22 cellular contexts compared by ENCODE assay signal in genomic region chr3:165939141-165939540, GRCh38.
DNase-seq lines count a peak whose midpoint lies in the region; ATAC-seq, FAIRE-seq and TF ChIP-seq lines count a peak whose summit lies in the region.
"Had no signal": no experiment of that assay in that cellular context is flagged by ENCODE, and none has a peak within 500 bp of the region (broad histone marks: within the 10 kb centered on the region; RNA-seq: fewer than 3 reads in every experiment).

No MANE protein-coding gene starts in this region.

- CTCF ChIA-PET in A673 (lab: Charles Lee): interaction anchor here (0.6 kb wide), 1 partner anchor 842 kb away, joined by 7 read pairs; no protein-coding TSS in a partner anchor
- CTCF ChIA-PET in activated CD8-positive, alpha-beta memory T cell treated with anti-CD3 and anti-CD28 coated beads, Interleukin-2, amount 10 ng/mL, durations not matched to agents 7 days and 5 days (lab: Charles Lee): no interaction called here

- H2AFZ ChIP-seq in SU-DHL-6 (ENCODE audit: low read depth, low read length, severe bottlenecking): peak overlapping the region; percentile 85
- H2AFZ ChIP-seq: GM23248 had no signal

- no peaks in the 10 kb centered on the region for H3K4me1 ChIP-seq in A673 (ENCODE audit: insufficient read depth, low read length, poor library complexity, severe bottlenecking)
- H3K4me1 ChIP-seq: A549, Caco-2 had no signal

- no peaks in the 10 kb centered on the region for H3K4me1 Mint-ChIP-seq in activated CD8-positive, alpha-beta memory T cell treated with anti-CD3 and anti-CD28 coated beads, Interleukin-2, amount 10 ng/mL, durations not matched to agents 7 days and 5 days
- H3K4me1 Mint-ChIP-seq: CD4-positive, alpha-beta memory T cell had no signal

- H3K36me3 ChIP-seq in A673 (ENCODE audit: insufficient read depth, low read length, poor library complexity, severe bottlenecking) (no peaks in the 10 kb centered on the region), SU-DHL-6 (ENCODE audit: low read length) (no peaks in the 10 kb centered on the region)

- no peak overlapping the region for H3K4me2 ChIP-seq in SU-DHL-6 (ENCODE audit: low read depth, low read length, poor library complexity, severe bottlenecking)
- H3K4me2 ChIP-seq: A549 had no signal

- H3K27ac Mint-ChIP-seq in activated CD8-positive, alpha-beta memory T cell treated with anti-CD3 and anti-CD28 coated beads, Interleukin-2, amount 10 ng/mL, durations not matched to agents 7 days and 5 days: no peak overlapping the region
- H3K27ac Mint-ChIP-seq: CD4-positive, alpha-beta memory T cell had no signal

- no peaks in the 10 kb centered on the region for H4K20me1 ChIP-seq in SU-DHL-6 (ENCODE audit: low read depth, low read length)

- peaks cover 2% of the 10 kb centered on the region for H3K9me3 Mint-ChIP-seq in activated CD8-positive, alpha-beta memory T cell treated with anti-CD3 and anti-CD28 coated beads, Interleukin-2, amount 10 ng/mL, durations not matched to agents 7 days and 5 days (ENCODE audit: low read depth)

- no peak overlapping the region for H3K4me3 Mint-ChIP-seq in activated CD8-positive, alpha-beta memory T cell treated with anti-CD3 and anti-CD28 coated beads, Interleukin-2, amount 10 ng/mL, durations not matched to agents 7 days and 5 days
- H3K4me3 Mint-ChIP-seq: CD4-positive, alpha-beta memory T cell had no signal

- intact Hi-C loops in A673 (cut with micrococcal nuclease; ENCODE audit: unreplicated experiment): no loop called here

- H3K9me2 ChIP-seq in SU-DHL-6 (replicated peaks; ENCODE audit: insufficient read depth, low read length): no peaks in the 10 kb centered on the region

- DNase-seq in A673 (ENCODE audit: low spot score) (peak; percentile 5), D721Med (ENCODE audit: insufficient read length, low spot score) (no peak), NCI-H82 treated with DMSO at 0.1 percent for 48 hours (lab: John Stamatoyannopoulos, UW; ENCODE audit: unreplicated experiment) (peak; percentile 45), NCI-H1092 (lab: John Stamatoyannopoulos, UW) (no peak), COR-L47 (lab: John Stamatoyannopoulos, UW) (no peak)
- DNase-seq in activated CD8-positive, alpha-beta memory T cell treated with anti-CD3 and anti-CD28 coated beads, Interleukin-2, amount 10 ng/mL, durations not matched to agents 7 days and 5 days: no peak
- DNase-seq: 8988T; C1 segment of cervical spinal cord; Caco-2; CD4-positive, alpha-beta memory T cell; DMS53; DMS79 treated with DMSO at 0.1 percent for 48 hours; GF-D8; GM23248; H7; HCEC 1CT had no signal

- ATAC-seq in GM21423 (IDR thresholded peaks at IDR 0.05; ENCODE audit: unreplicated experiment): no peak
- ATAC-seq in activated CD8-positive, alpha-beta memory T cell treated with anti-CD3 and anti-CD28 coated beads, Interleukin-2, amount 10 ng/mL, durations not matched to agents 7 days and 5 days: no peak
- ATAC-seq: A549 had no signal

- peak; percentile 78 for FAIRE-seq in D721Med (lab: Jason Lieb, UNC)
- FAIRE-seq: A549, GM12891, GM18507, H1 had no signal

- no TSS peak for BruUV-seq in A673 (replicated peaks; lab: Mats Ljungman, UMichigan)

- no peak for TF ChIP-seq CTCF in A673 (conservative IDR thresholded peaks at IDR 0.05; ENCODE audit: low read depth, low read length)
- TF ChIP-seq CTCF in D721Med (IDR thresholded peaks at IDR 0.05; ENCODE audit: insufficient read depth, missing control alignments): no peak
- TF ChIP-seq CTCF in SU-DHL-6 (IDR thresholded peaks at IDR 0.05; ENCODE audit: insufficient read depth, low read length, poor library complexity, severe bottlenecking): no peak

- H3K9me3 ChIP-seq in A673 (ENCODE audit: low read depth, low read length, poor library complexity, severe bottlenecking): no peaks in the 10 kb centered on the region
- no peaks in the 10 kb centered on the region for H3K9me3 ChIP-seq in SU-DHL-6 (ENCODE audit: insufficient read depth, low read length)
- H3K9me3 ChIP-seq: A549, Caco-2 had no signal

- H3K4me3 ChIP-seq in A673 (ENCODE audit: low read depth, low read length, poor library complexity, severe bottlenecking) (no peak overlapping the region), SU-DHL-6 (ENCODE audit: insufficient read depth, low read length, poor library complexity, severe bottlenecking) (no peak overlapping the region)
- H3K4me3 ChIP-seq: A549, GM23248 had no signal

- H3K27me3 ChIP-seq in A673 (replicated peaks; ENCODE audit: insufficient read depth, low read depth, low read length, poor library complexity): no peaks in the 10 kb centered on the region
- H3K27me3 ChIP-seq in SU-DHL-6 (ENCODE audit: low read length): no peaks in the 10 kb centered on the region

- no peaks in the 10 kb centered on the region for H3F3A ChIP-seq in SU-DHL-6 (ENCODE audit: insufficient read depth)

- no peaks in the 10 kb centered on the region for H3K27me3 Mint-ChIP-seq in activated CD8-positive, alpha-beta memory T cell treated with anti-CD3 and anti-CD28 coated beads, Interleukin-2, amount 10 ng/mL, durations not matched to agents 7 days and 5 days
- H3K27me3 Mint-ChIP-seq: CD4-positive, alpha-beta memory T cell had no signal

- no peak overlapping the region for H3K9ac ChIP-seq in SU-DHL-6 (ENCODE audit: low read length)
- H3K9ac ChIP-seq: GM23248 had no signal

- no peaks in the 10 kb centered on the region for H3K79me2 ChIP-seq in SU-DHL-6 (ENCODE audit: insufficient read depth, low read length)

- no peaks in the 10 kb centered on the region for H3K36me3 Mint-ChIP-seq in activated CD8-positive, alpha-beta memory T cell treated with anti-CD3 and anti-CD28 coated beads, Interleukin-2, amount 10 ng/mL, durations not matched to agents 7 days and 5 days
- H3K36me3 Mint-ChIP-seq: CD4-positive, alpha-beta memory T cell had no signal

- H3K27ac ChIP-seq in A673 (ENCODE audit: low read depth, low read length, poor library complexity, severe bottlenecking): no peak overlapping the region
- no peak overlapping the region for H3K27ac ChIP-seq in SU-DHL-6 (ENCODE audit: low read depth, low read length)
- H3K27ac ChIP-seq: A549, GM23248 had no signal

- POLR2A ChIA-PET in A673 (lab: Charles Lee; ENCODE audit: low non-redundant PET): no interaction called here

Comparison
In these comparisons a context has a peak if more than half of its experiments do, and no peak if none do; other contexts are left out.
1. DNase-seq: peak in A673 (single experiment) and NCI-H82 treated with DMSO at 0.1 percent for 48 hours (single experiment); none in D721Med (single experiment), NCI-H1092 (single experiment), COR-L47 (single experiment) and activated CD8-positive, alpha-beta memory T cell treated with anti-CD3 and anti-CD28 coated beads, Interleukin-2, amount 10 ng/mL, durations not matched to agents 7 days and 5 days (single experiment).